ENCODE assay signal across 8 cellular contexts in genomic region chr6:157022022-157022740, GRCh38.
DNase-seq lines count a peak whose midpoint lies in the region; ATAC-seq, FAIRE-seq and TF ChIP-seq lines count a peak whose summit lies in the region.

No MANE protein-coding gene starts in this region.

- DNase-seq in GM12891 (ENCODE audit: insufficient read length, low spot score), result peak; percentile 75
- peak; percentile 92 for DNase-seq in NCI-H146 (lab: John Stamatoyannopoulos, UW)
- peak; percentile 69 to 85 (median 81) for DNase-seq in T-helper 17 cell
- DNase-seq in amygdala (lab: John Stamatoyannopoulos, UW), result peak; percentile 56 to 93 (median 86)
- peak; percentile 89 for DNase-seq in left ventricle myocardium inferior
- DNase-seq in progenitor cell of endocrine pancreas (ENCODE audit: low spot score, unreplicated experiment), result peak; percentile 69
- peak; percentile 91 for DNase-seq in ureter (ENCODE audit: low spot score)

- H3K4me3 Mint-ChIP-seq in T-helper 17 cell, result peak overlapping the region; percentile 94
- peak overlapping the region; percentile 92 for H3K4me3 Mint-ChIP-seq in progenitor cell of endocrine pancreas (ENCODE audit: low read depth)

- no peaks in the 10 kb centered on the region for H3K27me3 ChIP-seq in left ventricle myocardium inferior (ENCODE audit: low read depth)

- peak overlapping the region; percentile 89 for H3K4me3 ChIP-seq in left ventricle myocardium inferior

- TF ChIP-seq POLR2A in GM12891 (IDR thresholded peaks at IDR 0.05; ENCODE audit: low read depth, low read length), result no peak

- H3K9me3 Mint-ChIP-seq in progenitor cell of endocrine pancreas (ENCODE audit: low read depth), result no peaks in the 10 kb centered on the region

- H3K36me3 ChIP-seq in left ventricle myocardium inferior, result no peaks in the 10 kb centered on the region

- no peak for FAIRE-seq in GM12891 (lab: Jason Lieb, UNC)

- peak overlapping the region; percentile 99 for H3K27ac ChIP-seq in left ventricle myocardium inferior (replicated peaks)

- peak; percentile 54 for ATAC-seq in HG02852 (IDR thresholded peaks at IDR 0.05; ENCODE audit: unreplicated experiment)
- ATAC-seq in T-helper 17 cell, result peak; percentile 73

- H3K27me3 Mint-ChIP-seq in T-helper 17 cell, result no peaks in the 10 kb centered on the region
- H3K27me3 Mint-ChIP-seq in progenitor cell of endocrine pancreas, result no peaks in the 10 kb centered on the region

- H3K36me3 Mint-ChIP-seq in T-helper 17 cell (ENCODE audit: low read depth) (no peaks in the 10 kb centered on the region), progenitor cell of endocrine pancreas (ENCODE audit: insufficient read depth) (peaks cover 3% of the 10 kb centered on the region)

- H3K4me1 ChIP-seq in left ventricle myocardium inferior, result peaks cover 58% of the 10 kb centered on the region

- no peaks in the 10 kb centered on the region for H3K9me3 ChIP-seq in T-helper 17 cell (ENCODE audit: control insufficient read depth, low read length, poor library complexity, severe bottlenecking)
- H3K9me3 ChIP-seq in left ventricle myocardium inferior (replicated peaks), result peaks cover 7% of the 10 kb centered on the region

- H3K27ac Mint-ChIP-seq in T-helper 17 cell (peak overlapping the region; percentile 95), progenitor cell of endocrine pancreas (peak overlapping the region; percentile 100)

- intact Hi-C loops in left ventricle myocardium inferior (cut with micrococcal nuclease), result loop anchor here (5.0 kb wide), 1 partner anchor 240 kb away; no protein-coding TSS in a partner anchor

- TF ChIP-seq CTCF in left ventricle myocardium inferior (IDR thresholded peaks at IDR 0.05; ENCODE audit: borderline replicate concordance) (no peak), progenitor cell of endocrine pancreas (IDR thresholded peaks at IDR 0.05; ENCODE audit: unreplicated experiment) (no peak)

- peaks cover 22% of the 10 kb centered on the region for H3K4me1 Mint-ChIP-seq in T-helper 17 cell
- peaks cover 8% of the 10 kb centered on the region for H3K4me1 Mint-ChIP-seq in progenitor cell of endocrine pancreas (ENCODE audit: low read depth)

TF ChIP-seq in GM12891, 5 proteins besides CTCF, POLR2A, EP300 and RAD21:
- TF ChIP-seq POLR2AphosphoS5 (IDR thresholded peaks at IDR 0.05; ENCODE audit: low read depth, low read length) (no peak), SPI1 (IDR thresholded peaks at IDR 0.05; ENCODE audit: low read depth, low read length) (no peak), TAF1 (IDR thresholded peaks at IDR 0.05; ENCODE audit: low read depth, low read length) (no peak; the same call in 1 of the 2 replicates), PAX5 (IDR thresholded peaks at IDR 0.05; ENCODE audit: insufficient read depth, low read length, severe bottlenecking) (no peak), POU2F2 (IDR thresholded peaks at IDR 0.05; ENCODE audit: low read depth, low read length) (no peak)
TF ChIP-seq in GM12891: peak in this region for 0.

Comparison
In these comparisons a context has a peak if more than half of its experiments do, and no peak if none do; other contexts are left out.
1. Peak in every context shown above with its lines: DNase-seq, ATAC-seq, H3K4me3 ChIP-seq and H3K27ac ChIP-seq.